ENCODE assay signal across 8 cellular contexts in the genomic region with DNA sequence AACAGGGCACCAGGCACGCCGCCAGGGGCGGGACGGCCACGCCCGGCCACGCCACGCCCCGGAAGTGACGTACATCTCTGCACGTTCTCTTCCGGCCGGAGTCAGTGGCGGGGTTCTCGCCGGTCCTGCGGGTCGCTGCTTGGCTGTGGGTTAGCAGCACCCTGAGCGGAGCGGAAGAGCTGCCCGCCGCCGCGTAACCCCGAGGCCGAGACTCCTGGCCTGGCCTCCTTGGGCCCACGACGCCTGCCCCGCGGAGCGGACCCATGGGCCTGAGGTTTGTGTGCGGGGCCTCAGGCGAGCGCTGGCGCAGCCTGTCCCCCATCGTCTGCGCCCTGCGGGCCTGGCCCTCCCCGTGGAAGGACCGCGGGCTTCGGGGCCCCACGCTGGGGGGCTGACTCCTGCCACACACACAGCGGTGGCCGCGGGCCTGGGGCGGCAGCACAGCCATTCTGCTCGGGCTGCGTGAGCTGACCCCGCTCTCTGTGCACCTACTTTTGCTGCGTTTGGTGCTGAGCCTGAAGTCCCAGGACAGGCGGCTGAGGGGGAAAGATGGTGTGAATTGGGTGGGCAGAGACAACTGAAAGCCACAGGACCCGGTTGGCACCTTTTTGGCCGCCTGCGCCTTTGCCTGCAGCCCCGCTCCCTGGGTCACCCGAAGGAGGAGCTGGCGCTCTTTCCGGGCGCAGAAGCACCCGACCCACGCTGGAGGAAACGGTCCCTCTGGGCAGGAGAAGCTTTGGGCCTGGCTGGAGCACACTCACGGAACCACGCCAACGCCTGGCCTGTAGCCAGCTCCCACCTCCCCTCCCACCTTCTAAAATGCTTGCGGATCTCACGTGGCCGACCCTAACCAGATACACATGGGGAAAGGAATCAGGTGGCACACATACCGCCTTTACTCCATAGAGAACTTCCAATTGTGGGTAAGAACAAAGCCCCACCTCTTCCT. TPM values are rescaled to one million over a fixed set of nuclear protein-coding genes. Genes with fewer than 3 reads are reported as not detected.
DNase-seq lines count a peak whose midpoint lies in the region; ATAC-seq and TF ChIP-seq lines count a peak whose summit lies in the region.

No MANE protein-coding gene starts in this region.

- H3K79me2 ChIP-seq in OCI-LY3 (ENCODE audit: low read length), result peaks cover 16% of the 10 kb centered on the region

- H3K4me3 ChIP-seq in OCI-LY3 (ENCODE audit: low read length), result peak overlapping the region; percentile 92
- H3K4me3 ChIP-seq in epithelial cell of proximal tubule (ENCODE audit: low read depth, low read length), result peak overlapping the region; percentile 94

- peak overlapping the region; percentile 78 for H3K9ac ChIP-seq in OCI-LY3 (ENCODE audit: low read length)

- peaks cover 18% of the 10 kb centered on the region for H4K20me1 ChIP-seq in OCI-LY3 (ENCODE audit: insufficient read depth, low read length)

- H3K9me3 Mint-ChIP-seq in IgD-negative memory B cell, result no peaks in the 10 kb centered on the region

- H2AFZ ChIP-seq in OCI-LY3 (ENCODE audit: low read depth, low read length), result no peak overlapping the region

- H3K27me3 ChIP-seq in OCI-LY3 (ENCODE audit: low read depth, low read length), result no peaks in the 10 kb centered on the region

- ATAC-seq in GM21367 (IDR thresholded peaks at IDR 0.05; ENCODE audit: unreplicated experiment), result peak; percentile 35

- peak overlapping the region; percentile 88 for H3K4me2 ChIP-seq in OCI-LY3 (ENCODE audit: low read length)

- H3K27ac ChIP-seq in OCI-LY3 (ENCODE audit: low read length), result peak overlapping the region; percentile 82

- H3K27ac Mint-ChIP-seq in IgD-negative memory B cell, result peak overlapping the region; percentile 83 to 94 (median 94)

- no peaks in the 10 kb centered on the region for H3K9me3 ChIP-seq in OCI-LY3 (ENCODE audit: insufficient read depth, low read length)

- no peaks in the 10 kb centered on the region for H3K27me3 Mint-ChIP-seq in IgD-negative memory B cell

- peaks cover 36% of the 10 kb centered on the region for H3K36me3 ChIP-seq in OCI-LY3 (replicated peaks; ENCODE audit: low read depth, low read length)

- DNase-seq in COLO668 (lab: John Stamatoyannopoulos, UW; ENCODE audit: unreplicated experiment) (peak; percentile 94), activated T-cell treated with anti-CD3 and anti-CD28 coated beads for 4 hours (peak; percentile 97), epithelial cell of proximal tubule (ENCODE audit: low read depth) (no peak), mucosa of gallbladder (ENCODE audit: low spot score) (peak; percentile 97)
- DNase-seq in stimulated activated CD8-positive, alpha-beta memory T cell treated with anti-CD3 and anti-CD28 coated beads, Interleukin-2, amount 100 ng/mL, for 48 hours (ENCODE audit: low read depth in 2 of 2), result peak; percentile 97 to 98

- H3K4me3 Mint-ChIP-seq in IgD-negative memory B cell, result peak overlapping the region; percentile 83 to 97 (median 94)

- TF ChIP-seq CTCF in OCI-LY3 (IDR thresholded peaks at IDR 0.05; ENCODE audit: low read depth, low read length), result no peak
- TF ChIP-seq CTCF in epithelial cell of proximal tubule (conservative IDR thresholded peaks at IDR 0.05; ENCODE audit: low read depth, low read length), result no peak

- H3K36me3 Mint-ChIP-seq in IgD-negative memory B cell, result peaks cover 2% of the 10 kb centered on the region

- peaks cover 61% of the 10 kb centered on the region for H3K4me1 ChIP-seq in OCI-LY3 (ENCODE audit: low read length)

- peaks cover 38 to 41% (median 40%) of the 10 kb centered on the region in 3 donors for H3K4me1 Mint-ChIP-seq in IgD-negative memory B cell

RNA-seq across cellular contexts. Expression of a gene that starts 28.1 kb away (rescaled TPM):
- polyA plus RNA-seq in IgD-negative memory B cell, result 18.9 TPM
- total RNA-seq in epithelial cell of proximal tubule, result 26.0 and 35.1 TPM in 2 replicates
- total RNA-seq in mucosa of gallbladder, result 17.6 TPM

RNA-seq across cellular contexts. Expression of a gene that starts 28.3 kb away (rescaled TPM):
- polyA plus RNA-seq in IgD-negative memory B cell, result 0.99 TPM
- total RNA-seq in epithelial cell of proximal tubule (1.3 and 2.8 TPM in 2 replicates), mucosa of gallbladder (7.3 TPM)
